Comparison of ENCODE assay signal across 19 cellular contexts in genomic region chr9:4519604-4520003, GRCh38. TPM values are rescaled to one million over a fixed set of nuclear protein-coding genes. Genes with fewer than 3 reads are reported as not detected.
DNase-seq lines count a peak whose midpoint lies in the region; ATAC-seq, FAIRE-seq and TF ChIP-seq lines count a peak whose summit lies in the region.
"Had no signal": no experiment of that assay in that cellular context is flagged by ENCODE, and none has a peak within 500 bp of the region (broad histone marks: within the 10 kb centered on the region; RNA-seq: fewer than 3 reads in every experiment).

No MANE protein-coding gene starts in this region.

- in situ Hi-C loops in GM12878 (cut with MboI) = no loop called here

- H3K27me3 ChIP-seq in GM12878 (replicated peaks in 1 of 2; ENCODE audit: control insufficient read depth in 2 of 2, insufficient read depth in 2 of 2, low read length in 1 of 2) = no peaks in the 10 kb centered on the region
- no peaks in the 10 kb centered on the region for H3K27me3 ChIP-seq in H7 (ENCODE audit: control insufficient read depth, insufficient read depth, low read length)
- H3K27me3 ChIP-seq: esophagus muscularis mucosa, heart left ventricle, MG63 had no signal

- H3K4me3 ChIP-seq in GM12878 = no peak overlapping the region
- no peak overlapping the region for H3K4me3 ChIP-seq in H7 (ENCODE audit: insufficient read depth, low read depth, low read length)
- H3K4me3 ChIP-seq: esophagus muscularis mucosa, heart left ventricle, MG63, PC-9 had no signal

- peak; percentile 47 for DNase-seq in NK-92 treated with Interleukin-12 subunit alpha and Interleukin-12 subunit beta, amount 100 ng/mL, for 24 hours (lab: John Stamatoyannopoulos, UW)
- no peak for DNase-seq in NK-92 (lab: John Stamatoyannopoulos, UW; ENCODE audit: unreplicated experiment)
- no peak for DNase-seq in GM12878 (ENCODE audit: low read depth, low spot score)
- DNase-seq in H7 = no peak
- DNase-seq in dedifferentiated amniotic fluid mesenchymal stem cell (ENCODE audit: extremely low spot score) = no peak
- DNase-seq in NOMO-1 treated with DMSO at 0.1 percent for 48 hours (lab: John Stamatoyannopoulos, UW; ENCODE audit: unreplicated experiment) = no peak
- DNase-seq: activated naive CD4-positive, alpha-beta T cell treated with anti-CD3 and anti-CD28 coated beads, Interleukin-2, amount 50 U/mL, for 16 hours; DMS 273 treated with DMSO at 0.1 percent for 48 hours; heart left ventricle; islet precursor cell; MG63; NCI-H1930; NCI-H510A treated with DMSO at 0.1 percent for 48 hours; PC-9; trophoblast cell had no signal

- peak; percentile 41 for ATAC-seq in GM18520 (IDR thresholded peaks at IDR 0.05; ENCODE audit: unreplicated experiment)
- peak; percentile 35 for ATAC-seq in HG02870 (IDR thresholded peaks at IDR 0.05; ENCODE audit: unreplicated experiment)
- ATAC-seq in GM12878 = peak; percentile 61
- ATAC-seq: heart left ventricle had no signal

- SMC1A ChIA-PET in GM12878 (lab: Charles Lee; ENCODE audit: uncharacterized antibody, unreplicated experiment) = interaction anchor here (1.1 to 4.2 kb wide), 9 partner anchors 14 to 153 kb away, joined by 3 to 20 read pairs (median 5); no protein-coding TSS in a partner anchor

- H3K27ac ChIP-seq in GM12878 (ENCODE audit: control insufficient read depth, insufficient read depth) = peak overlapping the region; percentile 15; the same call in 1 of the 2 replicates
- H3K27ac ChIP-seq: 22Rv1, esophagus muscularis mucosa, heart left ventricle, PC-9 had no signal

- no peak for TF ChIP-seq RAD21 in GM12878 (IDR thresholded peaks at IDR 0.05; ENCODE audit: insufficient read depth, low read depth, low read length)

- POLR2A ChIA-PET in GM12878 (lab: Charles Lee) = interaction anchor here (0.6 to 1.3 kb wide), 4 partner anchors 19 to 611 kb away, joined by 3 to 4 read pairs (median 3); partner anchors contain the start of gene SLC1A1

- 88% methylated on average over 2 of the region's 2 CpGs for WGBS in GM12878 (ENCODE audit: insufficient coverage, insufficient replicate concordance, low lambda C conversion rate, missing lambda C conversion rate)

- FAIRE-seq in GM12878 (lab: Jason Lieb, UNC) = no peak

- H3K9ac ChIP-seq in GM12878 (ENCODE audit: control insufficient read depth, insufficient read depth, low read length) = no peak overlapping the region

- H3K4me1 ChIP-seq in GM12878 (ENCODE audit: control insufficient read depth, insufficient read depth, low read length) = peaks cover 41% of the 10 kb centered on the region

- no peak for TF ChIP-seq POLR2A in GM12878 (IDR thresholded peaks at IDR 0.05; ENCODE audit: low read depth, low read length)

- CTCF ChIA-PET in GM12878 (lab: Yijun Ruan, JAX) = interaction anchor here (0.6 to 1.4 kb wide), 4 partner anchors 10 to 89 kb away, joined by 3 to 4 read pairs (median 3); no protein-coding TSS in a partner anchor

- H3K36me3 ChIP-seq in GM12878 (ENCODE audit: control insufficient read depth in 2 of 2, insufficient read depth in 2 of 2, low read length in 1 of 2) (no peaks in the 10 kb centered on the region), H7 (replicated peaks; ENCODE audit: control insufficient read depth, insufficient read depth, low read length) (no peaks in the 10 kb centered on the region)
- H3K36me3 ChIP-seq: esophagus muscularis mucosa, heart left ventricle, MG63 had no signal

- 0 out of 2 replicates have a peak overlapping the region, but pooled peaks have one; percentile 10 for H3K4me2 ChIP-seq in GM12878 (ENCODE audit: control insufficient read depth, insufficient read depth)
- H3K4me2 ChIP-seq: PC-9 had no signal

- H3K79me2 ChIP-seq in GM12878 (ENCODE audit: control insufficient read depth, insufficient read depth, low read length) = peaks cover 8% of the 10 kb centered on the region

- no peak overlapping the region for H2AFZ ChIP-seq in GM12878 (ENCODE audit: control insufficient read depth, low read depth, low read length)
- H2AFZ ChIP-seq: PC-9 had no signal

- RAD21 ChIA-PET in GM12878 (lab: Charles Lee; ENCODE audit: unreplicated experiment) = interaction anchor here (1.0 to 1.4 kb wide), 4 partner anchors 8 to 29 kb away, joined by 3 to 8 read pairs (median 4); no protein-coding TSS in a partner anchor

- no peaks in the 10 kb centered on the region for H4K20me1 ChIP-seq in GM12878 (ENCODE audit: control insufficient read depth, insufficient read depth)

- H3K9me3 ChIP-seq in GM12878 (replicated peaks; ENCODE audit: control insufficient read depth, insufficient read depth, low read length) = peaks cover 9% of the 10 kb centered on the region
- H3K9me3 ChIP-seq: esophagus muscularis mucosa, heart left ventricle, MG63 had no signal

- TF ChIP-seq CTCF in GM12878 (IDR thresholded peaks at IDR 0.05 in 2 of 3, conservative IDR thresholded peaks at IDR 0.05 in 1 of 3; ENCODE audit: control insufficient read depth in 2 of 3, extremely low read depth in 1 of 3, insufficient read depth in 1 of 3, low read depth in 3 of 3, low read length in 3 of 3) = no peak

- no TSS peak for BruUV-seq in GM12878 (replicated peaks; lab: Mats Ljungman, UMichigan)

- no peak for TF ChIP-seq EP300 in GM12878 (IDR thresholded peaks at IDR 0.05; ENCODE audit: borderline replicate concordance in 1 of 2, control insufficient read depth in 1 of 2, low read depth in 2 of 2, low read length in 2 of 2)

- intact Hi-C loops in GM12878 (cut with micrococcal nuclease; ENCODE audit: unreplicated experiment) = no loop called here

TF ChIP-seq in GM12878, 131 proteins besides CTCF, POLR2A, EP300 and RAD21 (continues in another document):
- TF ChIP-seq ELK1 (IDR thresholded peaks at IDR 0.05; ENCODE audit: low read depth, low read length) (no peak), IRF5 (IDR thresholded peaks at IDR 0.05; ENCODE audit: borderline replicate concordance) (no peak), FOS (IDR thresholded peaks at IDR 0.05; ENCODE audit: borderline replicate concordance, extremely low read depth, insufficient read length) (no peak), EGR1 (IDR thresholded peaks at IDR 0.05; ENCODE audit: borderline replicate concordance in 1 of 2, low read depth in 2 of 2, low read length in 2 of 2) (no peak), ZNF622 (IDR thresholded peaks at IDR 0.05) (no peak), RCOR1 (conservative IDR thresholded peaks at IDR 0.05; ENCODE audit: low read depth, low read length) (no peak), CREB1 (IDR thresholded peaks at IDR 0.05; ENCODE audit: low read depth) (no peak)

RNA-seq across cellular contexts. Expression of gene SLC1A1, which starts 29.3 kb away (rescaled TPM):
- 11.1 and 11.9 TPM in 2 replicates for total RNA-seq in GM12878 (2013; cell fraction: nucleolus; rRNA removed)
- total RNA-seq in GM12878 (2014; rRNA removed) (24.9 and 27.6 TPM in 2 replicates), GM12878 (2014; rRNA removed; fragmentation: Illumina TruSeq; extraction: Trizol) (20.6 and 21.6 TPM in 2 replicates), GM12878 (2021) (19.1 and 19.4 TPM in 2 replicates)
- 5.1 TPM for polyA plus RNA-seq in GM12878 (2011; ENCODE audit: low read depth)
- polyA plus RNA-seq in GM12878 (2011; rRNA removed) (4.2 and 5.4 TPM in 2 replicates), GM12878 (2014; fragmentation: Illumina TruSeq; extraction: Trizol) (23.8 and 30.9 TPM in 2 replicates), GM12878 (2014; fragmentation: Nextera tagmentation; extraction: Ambion mirVana) (1 to 10 TPM; 7.3 to 8.7 TPM), GM12878 (2014; rRNA removed) (16.0 and 18.8 TPM in 2 replicates), GM12878 (2016; fragmentation: Nextera tagmentation; extraction: Ambion mirVana) (10 to 100 TPM; 17.8 to 17.9 TPM)
- polyA plus RNA-seq in GM12878 (2011; cell fraction: cytosol; rRNA removed) = 2.6 and 2.8 TPM in 2 replicates
- 2.4 and 2.7 TPM in 2 replicates for polyA plus RNA-seq in GM12878 (2011; cell fraction: nucleus; rRNA removed)
- 7.0 and 10.9 TPM in 2 replicates for polyA plus RNA-seq in GM12878 (2012)
- 4.1 and 4.6 TPM in 2 replicates for polyA minus RNA-seq in GM12878 (2011; rRNA and poly(A)+ RNA removed)
- polyA minus RNA-seq in GM12878 (2011; cell fraction: cytosol; rRNA and poly(A)+ RNA removed) = 1.5 and 2.4 TPM in 2 replicates
- polyA minus RNA-seq in GM12878 (2011; cell fraction: nucleus; rRNA and poly(A)+ RNA removed) = 1.2 and 1.7 TPM in 2 replicates
- 5.2 and 11.6 TPM in 2 replicates for total RNA-seq in H7 (2014; rRNA removed; shearing (Covaris generic))
